1 cellular context compared by ENCODE assay signal in genomic region chr5:94153736-94154450, GRCh38.
TF ChIP-seq lines count a peak whose summit lies in the region.

No MANE protein-coding gene starts in this region.

TF ChIP-seq in GM12878, 131 proteins besides CTCF, POLR2A, EP300 and RAD21 (continued from another document):
- TF ChIP-seq PBX3 (IDR thresholded peaks at IDR 0.05; ENCODE audit: insufficient replicate concordance, low read depth, low read length), result no peak
- no peak for TF ChIP-seq SMC3 (IDR thresholded peaks at IDR 0.05; ENCODE audit: borderline replicate concordance, low read length)
- no peak for TF ChIP-seq ASH2L (IDR thresholded peaks at IDR 0.05; ENCODE audit: borderline replicate concordance, low read depth)
- TF ChIP-seq PAX5 (IDR thresholded peaks at IDR 0.05; ENCODE audit: borderline replicate concordance, low read depth, low read length), result no peak
- TF ChIP-seq FOXK2 (IDR thresholded peaks at IDR 0.05), result no peak
- peak; percentile 75; the same call in 1 of the 2 replicates for TF ChIP-seq NFIC (IDR thresholded peaks at IDR 0.05; ENCODE audit: low read depth, low read length)
- no peak for TF ChIP-seq USF2 (IDR thresholded peaks at IDR 0.05; ENCODE audit: borderline replicate concordance, low read depth, low read length)
- no peak for TF ChIP-seq SREBF2 (IDR thresholded peaks at IDR 0.05; ENCODE audit: low read length)
- TF ChIP-seq GABPA (IDR thresholded peaks at IDR 0.05; ENCODE audit: low read depth), result no peak
- no peak for TF ChIP-seq ZNF217 (IDR thresholded peaks at IDR 0.05)
- no peak for TF ChIP-seq HDGF (IDR thresholded peaks at IDR 0.05)
